In the genomic region with DNA sequence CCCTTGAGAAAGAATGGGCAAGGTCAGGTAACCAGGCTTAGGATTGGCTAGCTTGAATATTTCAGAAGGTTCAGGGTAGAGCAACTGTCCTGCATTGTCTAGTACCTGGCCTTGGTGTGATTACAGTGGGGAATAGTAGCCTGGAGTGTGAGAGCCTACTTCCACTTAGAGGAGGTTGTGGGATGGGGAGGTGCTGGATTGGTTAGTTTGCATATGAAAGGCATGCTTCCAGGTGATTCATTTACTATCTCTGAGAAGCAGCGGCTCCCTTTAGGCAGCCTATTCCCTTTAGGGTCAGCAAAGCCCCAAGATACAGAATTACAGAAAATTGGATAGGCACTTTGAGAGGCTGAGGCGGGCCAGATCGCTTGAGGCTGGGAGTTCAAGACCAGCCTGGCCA, we compare ENCODE assay signal across 1 cellular context.
TF ChIP-seq lines count a peak whose summit lies in the region.

No MANE protein-coding gene starts in this region.

TF ChIP-seq in GM23338, 12 proteins besides CTCF, POLR2A, EP300 and RAD21 (continued from another document):
- TF ChIP-seq, protein P1, sequence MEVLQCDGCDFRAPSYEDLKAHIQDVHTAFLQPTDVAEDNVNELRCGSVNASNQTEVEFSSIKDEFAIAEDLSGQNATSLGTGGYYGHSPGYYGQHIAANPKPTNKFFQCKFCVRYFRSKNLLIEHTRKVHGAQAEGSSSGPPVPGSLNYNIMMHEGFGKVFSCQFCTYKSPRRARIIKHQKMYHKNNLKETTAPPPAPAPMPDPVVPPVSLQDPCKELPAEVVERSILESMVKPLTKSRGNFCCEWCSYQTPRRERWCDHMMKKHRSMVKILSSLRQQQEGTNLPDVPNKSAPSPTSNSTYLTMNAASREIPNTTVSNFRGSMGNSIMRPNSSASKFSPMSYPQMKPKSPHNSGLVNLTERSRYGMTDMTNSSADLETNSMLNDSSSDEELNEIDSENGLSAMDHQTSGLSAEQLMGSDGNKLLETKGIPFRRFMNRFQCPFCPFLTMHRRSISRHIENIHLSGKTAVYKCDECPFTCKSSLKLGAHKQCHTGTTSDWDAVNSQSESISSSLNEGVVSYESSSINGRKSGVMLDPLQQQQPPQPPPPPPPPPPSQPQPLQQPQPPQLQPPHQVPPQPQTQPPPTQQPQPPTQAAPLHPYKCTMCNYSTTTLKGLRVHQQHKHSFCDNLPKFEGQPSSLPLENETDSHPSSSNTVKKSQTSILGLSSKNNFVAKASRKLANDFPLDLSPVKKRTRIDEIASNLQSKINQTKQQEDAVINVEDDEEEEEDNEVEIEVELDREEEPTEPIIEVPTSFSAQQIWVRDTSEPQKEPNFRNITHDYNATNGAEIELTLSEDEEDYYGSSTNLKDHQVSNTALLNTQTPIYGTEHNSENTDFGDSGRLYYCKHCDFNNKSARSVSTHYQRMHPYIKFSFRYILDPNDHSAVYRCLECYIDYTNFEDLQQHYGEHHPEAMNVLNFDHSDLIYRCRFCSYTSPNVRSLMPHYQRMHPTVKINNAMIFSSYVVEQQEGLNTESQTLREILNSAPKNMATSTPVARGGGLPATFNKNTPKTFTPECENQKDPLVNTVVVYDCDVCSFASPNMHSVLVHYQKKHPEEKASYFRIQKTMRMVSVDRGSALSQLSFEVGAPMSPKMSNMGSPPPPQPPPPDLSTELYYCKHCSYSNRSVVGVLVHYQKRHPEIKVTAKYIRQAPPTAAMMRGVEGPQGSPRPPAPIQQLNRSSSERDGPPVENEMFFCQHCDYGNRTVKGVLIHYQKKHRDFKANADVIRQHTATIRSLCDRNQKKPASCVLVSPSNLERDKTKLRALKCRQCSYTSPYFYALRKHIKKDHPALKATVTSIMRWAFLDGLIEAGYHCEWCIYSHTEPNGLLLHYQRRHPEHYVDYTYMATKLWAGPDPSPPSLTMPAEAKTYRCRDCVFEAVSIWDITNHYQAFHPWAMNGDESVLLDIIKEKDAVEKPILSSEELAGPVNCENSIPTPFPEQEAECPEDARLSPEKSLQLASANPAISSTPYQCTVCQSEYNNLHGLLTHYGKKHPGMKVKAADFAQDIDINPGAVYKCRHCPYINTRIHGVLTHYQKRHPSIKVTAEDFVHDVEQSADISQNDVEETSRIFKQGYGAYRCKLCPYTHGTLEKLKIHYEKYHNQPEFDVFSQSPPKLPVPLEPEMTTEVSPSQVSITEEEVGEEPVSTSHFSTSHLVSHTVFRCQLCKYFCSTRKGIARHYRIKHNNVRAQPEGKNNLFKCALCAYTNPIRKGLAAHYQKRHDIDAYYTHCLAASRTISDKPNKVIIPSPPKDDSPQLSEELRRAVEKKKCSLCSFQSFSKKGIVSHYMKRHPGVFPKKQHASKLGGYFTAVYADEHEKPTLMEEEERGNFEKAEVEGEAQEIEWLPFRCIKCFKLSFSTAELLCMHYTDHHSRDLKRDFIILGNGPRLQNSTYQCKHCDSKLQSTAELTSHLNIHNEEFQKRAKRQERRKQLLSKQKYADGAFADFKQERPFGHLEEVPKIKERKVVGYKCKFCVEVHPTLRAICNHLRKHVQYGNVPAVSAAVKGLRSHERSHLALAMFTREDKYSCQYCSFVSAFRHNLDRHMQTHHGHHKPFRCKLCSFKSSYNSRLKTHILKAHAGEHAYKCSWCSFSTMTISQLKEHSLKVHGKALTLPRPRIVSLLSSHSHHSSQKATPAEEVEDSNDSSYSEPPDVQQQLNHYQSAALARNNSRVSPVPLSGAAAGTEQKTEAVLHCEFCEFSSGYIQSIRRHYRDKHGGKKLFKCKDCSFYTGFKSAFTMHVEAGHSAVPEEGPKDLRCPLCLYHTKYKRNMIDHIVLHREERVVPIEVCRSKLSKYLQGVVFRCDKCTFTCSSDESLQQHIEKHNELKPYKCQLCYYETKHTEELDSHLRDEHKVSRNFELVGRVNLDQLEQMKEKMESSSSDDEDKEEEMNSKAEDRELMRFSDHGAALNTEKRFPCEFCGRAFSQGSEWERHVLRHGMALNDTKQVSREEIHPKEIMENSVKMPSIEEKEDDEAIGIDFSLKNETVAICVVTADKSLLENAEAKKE (CRISPR knock-in tag; IDR thresholded peaks at IDR 0.05): no peak
- TF ChIP-seq ZNF114 (CRISPR knock-in tag; IDR thresholded peaks at IDR 0.05): no peak
- no peak for TF ChIP-seq NANOG (IDR thresholded peaks at IDR 0.05; ENCODE audit: borderline replicate concordance)
- TF ChIP-seq EZH2 (IDR thresholded peaks at IDR 0.05; ENCODE audit: low read depth, unreplicated experiment): no peak
- TF ChIP-seq ZNF331 (CRISPR knock-in tag; IDR thresholded peaks at IDR 0.05; ENCODE audit: low read depth): no peak
- TF ChIP-seq POLR2AphosphoS5 (IDR thresholded peaks at IDR 0.05; ENCODE audit: low read depth): no peak
- no peak for TF ChIP-seq EZH2phosphoT487 (IDR thresholded peaks at IDR 0.05; ENCODE audit: unreplicated experiment)
- TF ChIP-seq, protein P2, sequence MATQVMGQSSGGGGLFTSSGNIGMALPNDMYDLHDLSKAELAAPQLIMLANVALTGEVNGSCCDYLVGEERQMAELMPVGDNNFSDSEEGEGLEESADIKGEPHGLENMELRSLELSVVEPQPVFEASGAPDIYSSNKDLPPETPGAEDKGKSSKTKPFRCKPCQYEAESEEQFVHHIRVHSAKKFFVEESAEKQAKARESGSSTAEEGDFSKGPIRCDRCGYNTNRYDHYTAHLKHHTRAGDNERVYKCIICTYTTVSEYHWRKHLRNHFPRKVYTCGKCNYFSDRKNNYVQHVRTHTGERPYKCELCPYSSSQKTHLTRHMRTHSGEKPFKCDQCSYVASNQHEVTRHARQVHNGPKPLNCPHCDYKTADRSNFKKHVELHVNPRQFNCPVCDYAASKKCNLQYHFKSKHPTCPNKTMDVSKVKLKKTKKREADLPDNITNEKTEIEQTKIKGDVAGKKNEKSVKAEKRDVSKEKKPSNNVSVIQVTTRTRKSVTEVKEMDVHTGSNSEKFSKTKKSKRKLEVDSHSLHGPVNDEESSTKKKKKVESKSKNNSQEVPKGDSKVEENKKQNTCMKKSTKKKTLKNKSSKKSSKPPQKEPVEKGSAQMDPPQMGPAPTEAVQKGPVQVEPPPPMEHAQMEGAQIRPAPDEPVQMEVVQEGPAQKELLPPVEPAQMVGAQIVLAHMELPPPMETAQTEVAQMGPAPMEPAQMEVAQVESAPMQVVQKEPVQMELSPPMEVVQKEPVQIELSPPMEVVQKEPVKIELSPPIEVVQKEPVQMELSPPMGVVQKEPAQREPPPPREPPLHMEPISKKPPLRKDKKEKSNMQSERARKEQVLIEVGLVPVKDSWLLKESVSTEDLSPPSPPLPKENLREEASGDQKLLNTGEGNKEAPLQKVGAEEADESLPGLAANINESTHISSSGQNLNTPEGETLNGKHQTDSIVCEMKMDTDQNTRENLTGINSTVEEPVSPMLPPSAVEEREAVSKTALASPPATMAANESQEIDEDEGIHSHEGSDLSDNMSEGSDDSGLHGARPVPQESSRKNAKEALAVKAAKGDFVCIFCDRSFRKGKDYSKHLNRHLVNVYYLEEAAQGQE (IDR thresholded peaks at IDR 0.05; ENCODE audit: unreplicated experiment): no peak
- no peak for TF ChIP-seq JUNB (IDR thresholded peaks at IDR 0.05; ENCODE audit: unreplicated experiment)
